9 cellular contexts compared by ENCODE assay signal in genomic region chrX:100994352-100995281, GRCh38. TPM values are rescaled to one million over a fixed set of nuclear protein-coding genes. Genes with fewer than 3 reads are reported as not detected.
DNase-seq lines count a peak whose midpoint lies in the region; ATAC-seq, FAIRE-seq and TF ChIP-seq lines count a peak whose summit lies in the region.
"Had no signal": no experiment of that assay in that cellular context is flagged by ENCODE, and none has a peak within 500 bp of the region (broad histone marks: within the 10 kb centered on the region; RNA-seq: fewer than 3 reads in every experiment).

No MANE protein-coding gene starts in this region.

- H2AFZ ChIP-seq in smooth muscle cell (ENCODE audit: low read depth), result no peak overlapping the region

- peak; percentile 94 for FAIRE-seq in A549 (lab: Jason Lieb, UNC)

- H3K4me2 ChIP-seq in A549, result peak overlapping the region; percentile 72
- no peak overlapping the region for H3K4me2 ChIP-seq in smooth muscle cell

- no peaks in the 10 kb centered on the region for H3K36me3 Mint-ChIP-seq in activated naive CD4-positive, alpha-beta T cell treated with anti-CD3 and anti-CD28 coated beads, Interleukin-2, amount 50 U/mL, for 72 hours

- H3K79me2 ChIP-seq in smooth muscle cell (ENCODE audit: low read depth), result no peaks in the 10 kb centered on the region

- peak overlapping the region; percentile 74 to 95 for H3K27ac Mint-ChIP-seq in activated naive CD4-positive, alpha-beta T cell treated with anti-CD3 and anti-CD28 coated beads, Interleukin-2, amount 50 U/mL, for 72 hours

- ATAC-seq in A549 (peak; percentile 89 to 97), GM18907 (IDR thresholded peaks at IDR 0.05; ENCODE audit: unreplicated experiment) (peak; percentile 68), HG03354 (IDR thresholded peaks at IDR 0.05; ENCODE audit: poor library complexity, severe bottlenecking, unreplicated experiment) (peak; percentile 83)
- peak; percentile 90 to 91 for ATAC-seq in activated naive CD4-positive, alpha-beta T cell treated with anti-CD3 and anti-CD28 coated beads, Interleukin-2, amount 50 U/mL, for 72 hours

- TF ChIP-seq RAD21 in A549 (conservative IDR thresholded peaks at IDR 0.05 in 1 of 2, IDR thresholded peaks at IDR 0.05 in 1 of 2), result no peak; a peak in 1 of 5 replicates

- WGBS in A549 (ENCODE audit: missing lambda C conversion rate), result 63% methylated on average over 5 of the region's 5 CpGs
- WGBS in smooth muscle cell (ENCODE audit: low lambda C conversion rate), result 73% methylated on average over 5 of the region's 5 CpGs

- H3K27me3 ChIP-seq in smooth muscle cell (ENCODE audit: low read depth), result no peaks in the 10 kb centered on the region

- POLR2A ChIA-PET in A549 (lab: Yijun Ruan, JAX), result no interaction called here

- no peaks in the 10 kb centered on the region for H3F3A ChIP-seq in smooth muscle cell (ENCODE audit: low read depth)

- peak; percentile 48 for DNase-seq in A549 (ENCODE audit: low read depth in 1 of 2, low spot score in 1 of 2)
- DNase-seq in activated naive CD4-positive, alpha-beta T cell treated with anti-CD3 and anti-CD28 coated beads, Interleukin-2, amount 50 U/mL, for 72 hours (ENCODE audit: low spot score in 2 of 2), result peak in 1 of 2 donors; percentile 8
- DNase-seq in smooth muscle cell (lab: John Stamatoyannopoulos, UW; ENCODE audit: unreplicated experiment), result no peak
- no peak for DNase-seq in GF-D8 (lab: John Stamatoyannopoulos, UW)
- no peak for DNase-seq in stimulated activated naive CD4-positive, alpha-beta T cell (lab: John Stamatoyannopoulos, UW)
- no peak for DNase-seq in AML-193 (lab: John Stamatoyannopoulos, UW)

- H3K27ac ChIP-seq in A549 (peak overlapping the region; percentile 72 to 79), smooth muscle cell (ENCODE audit: low read depth) (peak overlapping the region; percentile 77)

- H3K4me1 ChIP-seq in A549, result peaks cover 30% of the 10 kb centered on the region
- H3K4me1 ChIP-seq in smooth muscle cell (ENCODE audit: low read depth), result no peaks in the 10 kb centered on the region

- H3K4me3 ChIP-seq in A549 (no peak overlapping the region), smooth muscle cell (no peak overlapping the region)
- H3K4me3 ChIP-seq: skin epidermis had no signal

- no peaks in the 10 kb centered on the region for H4K20me1 ChIP-seq in smooth muscle cell (ENCODE audit: low read depth)

- no peaks in the 10 kb centered on the region for H3K9me3 Mint-ChIP-seq in activated naive CD4-positive, alpha-beta T cell treated with anti-CD3 and anti-CD28 coated beads, Interleukin-2, amount 50 U/mL, for 72 hours

- H3K36me3 ChIP-seq in smooth muscle cell (ENCODE audit: low read depth), result no peaks in the 10 kb centered on the region

- CTCF ChIA-PET in A549 (lab: Yijun Ruan, JAX), result no interaction called here

- no peaks in the 10 kb centered on the region for H3K9me3 ChIP-seq in A549
- peaks cover 4% of the 10 kb centered on the region for H3K9me3 ChIP-seq in smooth muscle cell (replicated peaks; ENCODE audit: low read depth)

- TF ChIP-seq CTCF in A549 (IDR thresholded peaks at IDR 0.05) (no peak), smooth muscle cell (IDR thresholded peaks at IDR 0.05; ENCODE audit: borderline replicate concordance, insufficient read depth, poor library complexity, severe bottlenecking) (no peak)

- no peak overlapping the region for H3K9ac ChIP-seq in smooth muscle cell (ENCODE audit: low read depth)

- no peak for TF ChIP-seq EP300 in A549 (IDR thresholded peaks at IDR 0.05)

- TF ChIP-seq POLR2A in A549 (IDR thresholded peaks at IDR 0.05; ENCODE audit: low read length), result no peak

TF ChIP-seq in A549, 52 proteins besides CTCF, POLR2A, EP300 and RAD21:
- no peak for TF ChIP-seq HOXB13 (CRISPR knock-in tag; IDR thresholded peaks at IDR 0.05; ENCODE audit: low read depth)
- TF ChIP-seq KDM1A (IDR thresholded peaks at IDR 0.05; ENCODE audit: low read depth), result no peak
- 0 out of 2 replicates have a peak, but pooled peaks have one; percentile 21 for TF ChIP-seq HES2 (IDR thresholded peaks at IDR 0.05)
- TF ChIP-seq PBX3 (IDR thresholded peaks at IDR 0.05), result no peak
- peak; percentile 55 for TF ChIP-seq JUNB (IDR thresholded peaks at IDR 0.05)
- TF ChIP-seq FOSL2 (IDR thresholded peaks at IDR 0.05), result peak; percentile 78
- TF ChIP-seq FOSL2 (CRISPR knock-in tag; IDR thresholded peaks at IDR 0.05), result peak; percentile 77
- no peak for TF ChIP-seq BCL3 (IDR thresholded peaks at IDR 0.05)
- TF ChIP-seq PHF8 (IDR thresholded peaks at IDR 0.05; ENCODE audit: borderline replicate concordance, low read depth), result no peak
- TF ChIP-seq CEBPB (IDR thresholded peaks at IDR 0.05), result peak; percentile 76 to 94; a peak in 3 of 4 replicates

RNA-seq across cellular contexts. Expression of gene ARL13A, which starts 25.1 kb away (rescaled TPM):
- 0.12 TPM in 1 of 2 replicates, not detected in the other for polyA plus RNA-seq in A549 (2011; rRNA removed)
- polyA plus RNA-seq in A549 (2012; cell fraction: cytosol; rRNA removed), result not detected in 2 replicates
- polyA plus RNA-seq in A549 (2012; cell fraction: nucleus; rRNA removed), result not detected in 2 replicates
- polyA plus RNA-seq in A549 (2017; fragmentation: RNase III; extraction: RNeasy Plus Mini Kit Qiagen cat#74134 plus additional on column Dnase treatment), result 0.08 to 0.15 TPM (median 0.10 TPM) in 3 replicates
- not detected in 2 replicates for polyA minus RNA-seq in A549 (2011; rRNA and poly(A)+ RNA removed)
- total RNA-seq in activated naive CD4-positive, alpha-beta T cell treated with anti-CD3 and anti-CD28 coated beads, Interleukin-2, amount 50 U/mL, for 72 hours, result not detected
- total RNA-seq in smooth muscle cell, result not detected in 2 replicates
- not detected in 2 replicates for polyA plus RNA-seq in smooth muscle cell

RNA-seq across cellular contexts. Expression of gene TRMT2B, which starts 57.3 kb away (rescaled TPM):
- polyA plus RNA-seq in A549 (2011; rRNA removed) (29.1 and 30.9 TPM in 2 replicates), A549 (2017; fragmentation: RNase III; extraction: RNeasy Plus Mini Kit Qiagen cat#74134 plus additional on column Dnase treatment) (14.2 to 15.0 TPM (median 14.3 TPM) in 3 replicates), smooth muscle cell (3.1 and 3.4 TPM in 2 replicates)
- 11.2 and 13.8 TPM in 2 replicates for polyA plus RNA-seq in A549 (2012; cell fraction: cytosol; rRNA removed)
- polyA plus RNA-seq in A549 (2012; cell fraction: nucleus; rRNA removed), result 9.1 and 15.4 TPM in 2 replicates
- 26.8 and 31.7 TPM in 2 replicates for polyA minus RNA-seq in A549 (2011; rRNA and poly(A)+ RNA removed)
- total RNA-seq in activated naive CD4-positive, alpha-beta T cell treated with anti-CD3 and anti-CD28 coated beads, Interleukin-2, amount 50 U/mL, for 72 hours, result 10 to 100 TPM; 25.3 to 34.1 TPM
- total RNA-seq in smooth muscle cell, result 2.7 and 3.0 TPM in 2 replicates

Comparison
In these comparisons a context has a peak if more than half of its experiments do, and no peak if none do; other contexts are left out.
1. DNase-seq: peak in A549 (2 of 2); none in smooth muscle cell (single experiment), GF-D8 (single experiment), stimulated activated naive CD4-positive, alpha-beta T cell (0 of 6) and AML-193 (0 of 2).
2. Peak in every context shown above with its lines, with median percentiles within 50 percentile points of each other: ATAC-seq.